In the genomic region with DNA sequence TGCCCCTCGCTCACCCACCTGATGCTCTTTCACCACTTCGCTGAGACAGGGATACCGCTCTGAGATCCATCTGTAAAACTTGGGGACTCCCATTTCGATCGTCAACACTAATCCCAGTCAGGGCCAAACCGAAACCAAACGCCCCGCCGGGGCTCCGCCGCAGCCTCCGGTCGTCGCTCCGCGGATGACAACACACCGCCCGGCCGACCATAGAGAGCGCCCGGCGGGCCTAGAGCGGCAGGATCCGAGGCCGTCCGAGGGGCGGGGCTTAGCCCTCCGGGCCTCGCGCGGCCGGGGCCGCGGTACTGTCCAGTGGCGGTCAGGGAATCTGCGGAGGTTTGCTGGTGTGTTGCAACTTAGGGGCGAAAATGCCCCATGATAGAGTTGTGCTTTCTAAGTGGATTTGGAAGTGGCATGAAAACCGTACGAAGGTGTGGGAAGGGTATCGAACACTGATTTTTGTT, we compare ENCODE assay signal across 1 cellular context.
A peak's percentile ranks its signal among the peaks of the same experiment; 100 is the strongest.
TF ChIP-seq lines count a peak whose summit lies in the region.

A gene with protein sequence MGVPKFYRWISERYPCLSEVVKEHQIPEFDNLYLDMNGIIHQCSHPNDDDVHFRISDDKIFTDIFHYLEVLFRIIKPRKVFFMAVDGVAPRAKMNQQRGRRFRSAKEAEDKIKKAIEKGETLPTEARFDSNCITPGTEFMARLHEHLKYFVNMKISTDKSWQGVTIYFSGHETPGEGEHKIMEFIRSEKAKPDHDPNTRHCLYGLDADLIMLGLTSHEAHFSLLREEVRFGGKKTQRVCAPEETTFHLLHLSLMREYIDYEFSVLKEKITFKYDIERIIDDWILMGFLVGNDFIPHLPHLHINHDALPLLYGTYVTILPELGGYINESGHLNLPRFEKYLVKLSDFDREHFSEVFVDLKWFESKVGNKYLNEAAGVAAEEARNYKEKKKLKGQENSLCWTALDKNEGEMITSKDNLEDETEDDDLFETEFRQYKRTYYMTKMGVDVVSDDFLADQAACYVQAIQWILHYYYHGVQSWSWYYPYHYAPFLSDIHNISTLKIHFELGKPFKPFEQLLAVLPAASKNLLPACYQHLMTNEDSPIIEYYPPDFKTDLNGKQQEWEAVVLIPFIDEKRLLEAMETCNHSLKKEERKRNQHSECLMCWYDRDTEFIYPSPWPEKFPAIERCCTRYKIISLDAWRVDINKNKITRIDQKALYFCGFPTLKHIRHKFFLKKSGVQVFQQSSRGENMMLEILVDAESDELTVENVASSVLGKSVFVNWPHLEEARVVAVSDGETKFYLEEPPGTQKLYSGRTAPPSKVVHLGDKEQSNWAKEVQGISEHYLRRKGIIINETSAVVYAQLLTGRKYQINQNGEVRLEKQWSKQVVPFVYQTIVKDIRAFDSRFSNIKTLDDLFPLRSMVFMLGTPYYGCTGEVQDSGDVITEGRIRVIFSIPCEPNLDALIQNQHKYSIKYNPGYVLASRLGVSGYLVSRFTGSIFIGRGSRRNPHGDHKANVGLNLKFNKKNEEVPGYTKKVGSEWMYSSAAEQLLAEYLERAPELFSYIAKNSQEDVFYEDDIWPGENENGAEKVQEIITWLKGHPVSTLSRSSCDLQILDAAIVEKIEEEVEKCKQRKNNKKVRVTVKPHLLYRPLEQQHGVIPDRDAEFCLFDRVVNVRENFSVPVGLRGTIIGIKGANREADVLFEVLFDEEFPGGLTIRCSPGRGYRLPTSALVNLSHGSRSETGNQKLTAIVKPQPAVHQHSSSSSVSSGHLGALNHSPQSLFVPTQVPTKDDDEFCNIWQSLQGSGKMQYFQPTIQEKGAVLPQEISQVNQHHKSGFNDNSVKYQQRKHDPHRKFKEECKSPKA (N-terminal part only) (minus strand): TSS at position 186 of the 464 bp plus-strand sequence. CDS start 93 bp downstream, at position 93.

TF ChIP-seq in K562, 482 proteins besides CTCF, POLR2A, EP300 and RAD21 (continued from another document and continues in another):
- TF ChIP-seq, protein P1, sequence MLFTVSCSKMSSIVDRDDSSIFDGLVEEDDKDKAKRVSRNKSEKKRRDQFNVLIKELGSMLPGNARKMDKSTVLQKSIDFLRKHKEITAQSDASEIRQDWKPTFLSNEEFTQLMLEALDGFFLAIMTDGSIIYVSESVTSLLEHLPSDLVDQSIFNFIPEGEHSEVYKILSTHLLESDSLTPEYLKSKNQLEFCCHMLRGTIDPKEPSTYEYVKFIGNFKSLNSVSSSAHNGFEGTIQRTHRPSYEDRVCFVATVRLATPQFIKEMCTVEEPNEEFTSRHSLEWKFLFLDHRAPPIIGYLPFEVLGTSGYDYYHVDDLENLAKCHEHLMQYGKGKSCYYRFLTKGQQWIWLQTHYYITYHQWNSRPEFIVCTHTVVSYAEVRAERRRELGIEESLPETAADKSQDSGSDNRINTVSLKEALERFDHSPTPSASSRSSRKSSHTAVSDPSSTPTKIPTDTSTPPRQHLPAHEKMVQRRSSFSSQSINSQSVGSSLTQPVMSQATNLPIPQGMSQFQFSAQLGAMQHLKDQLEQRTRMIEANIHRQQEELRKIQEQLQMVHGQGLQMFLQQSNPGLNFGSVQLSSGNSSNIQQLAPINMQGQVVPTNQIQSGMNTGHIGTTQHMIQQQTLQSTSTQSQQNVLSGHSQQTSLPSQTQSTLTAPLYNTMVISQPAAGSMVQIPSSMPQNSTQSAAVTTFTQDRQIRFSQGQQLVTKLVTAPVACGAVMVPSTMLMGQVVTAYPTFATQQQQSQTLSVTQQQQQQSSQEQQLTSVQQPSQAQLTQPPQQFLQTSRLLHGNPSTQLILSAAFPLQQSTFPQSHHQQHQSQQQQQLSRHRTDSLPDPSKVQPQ (CRISPR knock-in tag; IDR thresholded peaks at IDR 0.05; ENCODE audit: borderline replicate concordance) = no peak
- TF ChIP-seq SMAD3 (CRISPR knock-in tag; conservative IDR thresholded peaks at IDR 0.05) = no peak
- no peak for TF ChIP-seq NFE2L1 (tag; IDR thresholded peaks at IDR 0.05; ENCODE audit: borderline replicate concordance, low read depth)
- peak; percentile 84 for TF ChIP-seq SUPT5H (IDR thresholded peaks at IDR 0.05)
- TF ChIP-seq KAT8 (IDR thresholded peaks at IDR 0.05; ENCODE audit: low read depth) = no peak
- peak; percentile 74 for TF ChIP-seq ETV1 (tag; conservative IDR thresholded peaks at IDR 0.05; ENCODE audit: low read depth)
- TF ChIP-seq ETV6 (IDR thresholded peaks at IDR 0.05; ENCODE audit: borderline replicate concordance in 1 of 2, low read depth in 2 of 2, low read length in 1 of 2) = no peak
- no peak for TF ChIP-seq ETV6 (CRISPR knock-in tag; IDR thresholded peaks at IDR 0.05; ENCODE audit: borderline replicate concordance)
- TF ChIP-seq, protein P2, sequence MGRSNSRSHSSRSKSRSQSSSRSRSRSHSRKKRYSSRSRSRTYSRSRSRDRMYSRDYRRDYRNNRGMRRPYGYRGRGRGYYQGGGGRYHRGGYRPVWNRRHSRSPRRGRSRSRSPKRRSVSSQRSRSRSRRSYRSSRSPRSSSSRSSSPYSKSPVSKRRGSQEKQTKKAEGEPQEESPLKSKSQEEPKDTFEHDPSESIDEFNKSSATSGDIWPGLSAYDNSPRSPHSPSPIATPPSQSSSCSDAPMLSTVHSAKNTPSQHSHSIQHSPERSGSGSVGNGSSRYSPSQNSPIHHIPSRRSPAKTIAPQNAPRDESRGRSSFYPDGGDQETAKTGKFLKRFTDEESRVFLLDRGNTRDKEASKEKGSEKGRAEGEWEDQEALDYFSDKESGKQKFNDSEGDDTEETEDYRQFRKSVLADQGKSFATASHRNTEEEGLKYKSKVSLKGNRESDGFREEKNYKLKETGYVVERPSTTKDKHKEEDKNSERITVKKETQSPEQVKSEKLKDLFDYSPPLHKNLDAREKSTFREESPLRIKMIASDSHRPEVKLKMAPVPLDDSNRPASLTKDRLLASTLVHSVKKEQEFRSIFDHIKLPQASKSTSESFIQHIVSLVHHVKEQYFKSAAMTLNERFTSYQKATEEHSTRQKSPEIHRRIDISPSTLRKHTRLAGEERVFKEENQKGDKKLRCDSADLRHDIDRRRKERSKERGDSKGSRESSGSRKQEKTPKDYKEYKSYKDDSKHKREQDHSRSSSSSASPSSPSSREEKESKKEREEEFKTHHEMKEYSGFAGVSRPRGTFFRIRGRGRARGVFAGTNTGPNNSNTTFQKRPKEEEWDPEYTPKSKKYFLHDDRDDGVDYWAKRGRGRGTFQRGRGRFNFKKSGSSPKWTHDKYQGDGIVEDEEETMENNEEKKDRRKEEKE (IDR thresholded peaks at IDR 0.05; ENCODE audit: borderline replicate concordance in 1 of 2, control insufficient read depth in 1 of 2, low read depth in 2 of 2, low read length in 1 of 2) = peak in 1 of 2 experiments; percentile 78; a peak in 1 of 4 replicates
- TF ChIP-seq, protein P3, sequence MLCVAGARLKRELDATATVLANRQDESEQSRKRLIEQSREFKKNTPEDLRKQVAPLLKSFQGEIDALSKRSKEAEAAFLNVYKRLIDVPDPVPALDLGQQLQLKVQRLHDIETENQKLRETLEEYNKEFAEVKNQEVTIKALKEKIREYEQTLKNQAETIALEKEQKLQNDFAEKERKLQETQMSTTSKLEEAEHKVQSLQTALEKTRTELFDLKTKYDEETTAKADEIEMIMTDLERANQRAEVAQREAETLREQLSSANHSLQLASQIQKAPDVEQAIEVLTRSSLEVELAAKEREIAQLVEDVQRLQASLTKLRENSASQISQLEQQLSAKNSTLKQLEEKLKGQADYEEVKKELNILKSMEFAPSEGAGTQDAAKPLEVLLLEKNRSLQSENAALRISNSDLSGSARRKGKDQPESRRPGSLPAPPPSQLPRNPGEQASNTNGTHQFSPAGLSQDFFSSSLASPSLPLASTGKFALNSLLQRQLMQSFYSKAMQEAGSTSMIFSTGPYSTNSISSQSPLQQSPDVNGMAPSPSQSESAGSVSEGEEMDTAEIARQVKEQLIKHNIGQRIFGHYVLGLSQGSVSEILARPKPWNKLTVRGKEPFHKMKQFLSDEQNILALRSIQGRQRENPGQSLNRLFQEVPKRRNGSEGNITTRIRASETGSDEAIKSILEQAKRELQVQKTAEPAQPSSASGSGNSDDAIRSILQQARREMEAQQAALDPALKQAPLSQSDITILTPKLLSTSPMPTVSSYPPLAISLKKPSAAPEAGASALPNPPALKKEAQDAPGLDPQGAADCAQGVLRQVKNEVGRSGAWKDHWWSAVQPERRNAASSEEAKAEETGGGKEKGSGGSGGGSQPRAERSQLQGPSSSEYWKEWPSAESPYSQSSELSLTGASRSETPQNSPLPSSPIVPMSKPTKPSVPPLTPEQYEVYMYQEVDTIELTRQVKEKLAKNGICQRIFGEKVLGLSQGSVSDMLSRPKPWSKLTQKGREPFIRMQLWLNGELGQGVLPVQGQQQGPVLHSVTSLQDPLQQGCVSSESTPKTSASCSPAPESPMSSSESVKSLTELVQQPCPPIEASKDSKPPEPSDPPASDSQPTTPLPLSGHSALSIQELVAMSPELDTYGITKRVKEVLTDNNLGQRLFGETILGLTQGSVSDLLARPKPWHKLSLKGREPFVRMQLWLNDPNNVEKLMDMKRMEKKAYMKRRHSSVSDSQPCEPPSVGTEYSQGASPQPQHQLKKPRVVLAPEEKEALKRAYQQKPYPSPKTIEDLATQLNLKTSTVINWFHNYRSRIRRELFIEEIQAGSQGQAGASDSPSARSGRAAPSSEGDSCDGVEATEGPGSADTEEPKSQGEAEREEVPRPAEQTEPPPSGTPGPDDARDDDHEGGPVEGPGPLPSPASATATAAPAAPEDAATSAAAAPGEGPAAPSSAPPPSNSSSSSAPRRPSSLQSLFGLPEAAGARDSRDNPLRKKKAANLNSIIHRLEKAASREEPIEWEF (CRISPR knock-in tag; IDR thresholded peaks at IDR 0.05) = no peak
- TF ChIP-seq ZNF695 (CRISPR knock-in tag; IDR thresholded peaks at IDR 0.05) = no peak
- no peak for TF ChIP-seq ZNF212 (CRISPR knock-in tag; IDR thresholded peaks at IDR 0.05)
- TF ChIP-seq, protein P4, sequence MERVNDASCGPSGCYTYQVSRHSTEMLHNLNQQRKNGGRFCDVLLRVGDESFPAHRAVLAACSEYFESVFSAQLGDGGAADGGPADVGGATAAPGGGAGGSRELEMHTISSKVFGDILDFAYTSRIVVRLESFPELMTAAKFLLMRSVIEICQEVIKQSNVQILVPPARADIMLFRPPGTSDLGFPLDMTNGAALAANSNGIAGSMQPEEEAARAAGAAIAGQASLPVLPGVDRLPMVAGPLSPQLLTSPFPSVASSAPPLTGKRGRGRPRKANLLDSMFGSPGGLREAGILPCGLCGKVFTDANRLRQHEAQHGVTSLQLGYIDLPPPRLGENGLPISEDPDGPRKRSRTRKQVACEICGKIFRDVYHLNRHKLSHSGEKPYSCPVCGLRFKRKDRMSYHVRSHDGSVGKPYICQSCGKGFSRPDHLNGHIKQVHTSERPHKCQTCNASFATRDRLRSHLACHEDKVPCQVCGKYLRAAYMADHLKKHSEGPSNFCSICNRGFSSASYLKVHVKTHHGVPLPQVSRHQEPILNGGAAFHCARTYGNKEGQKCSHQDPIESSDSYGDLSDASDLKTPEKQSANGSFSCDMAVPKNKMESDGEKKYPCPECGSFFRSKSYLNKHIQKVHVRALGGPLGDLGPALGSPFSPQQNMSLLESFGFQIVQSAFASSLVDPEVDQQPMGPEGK (CRISPR knock-in tag; IDR thresholded peaks at IDR 0.05; ENCODE audit: borderline replicate concordance) = no peak
- TF ChIP-seq TBP (optimal IDR thresholded peaks at IDR 0.05; ENCODE audit: low read depth, low read length) = peak; percentile 82
- no peak for TF ChIP-seq RHOXF2B (CRISPR knock-in tag; conservative IDR thresholded peaks at IDR 0.05)
- TF ChIP-seq, protein P5, sequence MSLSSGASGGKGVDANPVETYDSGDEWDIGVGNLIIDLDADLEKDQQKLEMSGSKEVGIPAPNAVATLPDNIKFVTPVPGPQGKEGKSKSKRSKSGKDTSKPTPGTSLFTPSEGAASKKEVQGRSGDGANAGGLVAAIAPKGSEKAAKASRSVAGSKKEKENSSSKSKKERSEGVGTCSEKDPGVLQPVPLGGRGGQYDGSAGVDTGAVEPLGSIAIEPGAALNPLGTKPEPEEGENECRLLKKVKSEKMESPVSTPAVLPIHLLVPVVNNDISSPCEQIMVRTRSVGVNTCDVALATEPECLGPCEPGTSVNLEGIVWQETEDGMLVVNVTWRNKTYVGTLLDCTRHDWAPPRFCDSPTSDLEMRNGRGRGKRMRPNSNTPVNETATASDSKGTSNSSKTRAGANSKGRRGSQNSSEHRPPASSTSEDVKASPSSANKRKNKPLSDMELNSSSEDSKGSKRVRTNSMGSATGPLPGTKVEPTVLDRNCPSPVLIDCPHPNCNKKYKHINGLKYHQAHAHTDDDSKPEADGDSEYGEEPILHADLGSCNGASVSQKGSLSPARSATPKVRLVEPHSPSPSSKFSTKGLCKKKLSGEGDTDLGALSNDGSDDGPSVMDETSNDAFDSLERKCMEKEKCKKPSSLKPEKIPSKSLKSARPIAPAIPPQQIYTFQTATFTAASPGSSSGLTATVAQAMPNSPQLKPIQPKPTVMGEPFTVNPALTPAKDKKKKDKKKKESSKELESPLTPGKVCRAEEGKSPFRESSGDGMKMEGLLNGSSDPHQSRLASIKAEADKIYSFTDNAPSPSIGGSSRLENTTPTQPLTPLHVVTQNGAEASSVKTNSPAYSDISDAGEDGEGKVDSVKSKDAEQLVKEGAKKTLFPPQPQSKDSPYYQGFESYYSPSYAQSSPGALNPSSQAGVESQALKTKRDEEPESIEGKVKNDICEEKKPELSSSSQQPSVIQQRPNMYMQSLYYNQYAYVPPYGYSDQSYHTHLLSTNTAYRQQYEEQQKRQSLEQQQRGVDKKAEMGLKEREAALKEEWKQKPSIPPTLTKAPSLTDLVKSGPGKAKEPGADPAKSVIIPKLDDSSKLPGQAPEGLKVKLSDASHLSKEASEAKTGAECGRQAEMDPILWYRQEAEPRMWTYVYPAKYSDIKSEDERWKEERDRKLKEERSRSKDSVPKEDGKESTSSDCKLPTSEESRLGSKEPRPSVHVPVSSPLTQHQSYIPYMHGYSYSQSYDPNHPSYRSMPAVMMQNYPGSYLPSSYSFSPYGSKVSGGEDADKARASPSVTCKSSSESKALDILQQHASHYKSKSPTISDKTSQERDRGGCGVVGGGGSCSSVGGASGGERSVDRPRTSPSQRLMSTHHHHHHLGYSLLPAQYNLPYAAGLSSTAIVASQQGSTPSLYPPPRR (CRISPR knock-in tag; IDR thresholded peaks at IDR 0.05; ENCODE audit: borderline replicate concordance) = peak; percentile 28; the same call in 1 of the 2 replicates
- 0 out of 2 replicates have a peak, but pooled peaks have one; percentile 3 for TF ChIP-seq BCOR (IDR thresholded peaks at IDR 0.05)
- TF ChIP-seq, protein P6, sequence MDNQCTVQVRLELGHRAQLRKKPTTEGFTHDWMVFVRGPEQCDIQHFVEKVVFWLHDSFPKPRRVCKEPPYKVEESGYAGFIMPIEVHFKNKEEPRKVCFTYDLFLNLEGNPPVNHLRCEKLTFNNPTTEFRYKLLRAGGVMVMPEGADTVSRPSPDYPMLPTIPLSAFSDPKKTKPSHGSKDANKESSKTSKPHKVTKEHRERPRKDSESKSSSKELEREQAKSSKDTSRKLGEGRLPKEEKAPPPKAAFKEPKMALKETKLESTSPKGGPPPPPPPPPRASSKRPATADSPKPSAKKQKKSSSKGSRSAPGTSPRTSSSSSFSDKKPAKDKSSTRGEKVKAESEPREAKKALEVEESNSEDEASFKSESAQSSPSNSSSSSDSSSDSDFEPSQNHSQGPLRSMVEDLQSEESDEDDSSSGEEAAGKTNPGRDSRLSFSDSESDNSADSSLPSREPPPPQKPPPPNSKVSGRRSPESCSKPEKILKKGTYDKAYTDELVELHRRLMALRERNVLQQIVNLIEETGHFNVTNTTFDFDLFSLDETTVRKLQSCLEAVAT (IDR thresholded peaks at IDR 0.05) = no peak
- TF ChIP-seq CEBPB (tag; IDR thresholded peaks at IDR 0.05) = peak; percentile 97
